8 cellular contexts compared by ENCODE assay signal in genomic region chr15:23304267-23304666, GRCh38. TPM values are rescaled to one million over a fixed set of nuclear protein-coding genes. Genes with fewer than 3 reads are reported as not detected.
A peak's percentile ranks its signal among the peaks of the same experiment; 100 is the strongest.
DNase-seq lines count a peak whose midpoint lies in the region; ATAC-seq and TF ChIP-seq lines count a peak whose summit lies in the region.
"Not testable (repeated sequence)": the region's sequence is repeated elsewhere in the genome, so short reads cannot be mapped to it uniquely, and the experiment has no call there.

No MANE protein-coding gene starts in this region.

- TF ChIP-seq CTCF in BE2C (IDR thresholded peaks at IDR 0.05; ENCODE audit: low read depth, low read length); HL-60 (IDR thresholded peaks at IDR 0.05; ENCODE audit: insufficient read depth, low read length); SK-N-SH (IDR thresholded peaks at IDR 0.05); neural cell (IDR thresholded peaks at IDR 0.05; ENCODE audit: poor library complexity, severe bottlenecking): not testable (repeated sequence)

- not testable (repeated sequence) for H3K9me2 ChIP-seq in SK-N-SH; neural cell (ENCODE audit: insufficient read depth, low read length)

- peaks cover 5 to 37% of the 10 kb centered on the region in 2 donors for H3K4me1 Mint-ChIP-seq in stimulated activated naive B cell treated with anti-CD40 and anti-IgM and Interleukin-4, amounts not matched to agents 10 μg/mL and 1 μg/mL and 100 μg/mL, for 72 hours

- not testable (repeated sequence) for H3K9me3 ChIP-seq in BE2C; SK-N-SH; endocrine pancreas (ENCODE audit: control insufficient read depth, low read length); iPS-18a (ENCODE audit: control insufficient read depth, low read depth, low read length); neural cell (ENCODE audit: low read length)

- H2AFZ ChIP-seq in SK-N-SH (ENCODE audit: low read depth): peak overlapping the region; percentile 63; the same call in 1 of the 2 replicates
- not testable (repeated sequence) for H2AFZ ChIP-seq in neural cell (ENCODE audit: low read depth, low read length)

- H3K4me2 ChIP-seq in SK-N-SH: peak overlapping the region; percentile 88
- H3K4me2 ChIP-seq in neural cell (ENCODE audit: low read length): not testable (repeated sequence)

- H3K27me3 Mint-ChIP-seq in stimulated activated naive B cell treated with anti-CD40 and anti-IgM and Interleukin-4, amounts not matched to agents 10 μg/mL and 1 μg/mL and 100 μg/mL, for 72 hours: not testable (repeated sequence)

- H3K4me3 ChIP-seq in BE2C (ENCODE audit: low read depth, low read length) (peak overlapping the region; percentile 53), HL-60 (replicated peaks; ENCODE audit: insufficient read depth, low read length) (peak overlapping the region; percentile 36), SK-N-SH (ENCODE audit: low read depth in 2 of 2, low read length in 1 of 2) (peak overlapping the region; percentile 53 to 92), endocrine pancreas (ENCODE audit: control insufficient read depth, insufficient read depth, low read length) (peak overlapping the region; percentile 49), iPS-18a (ENCODE audit: low read length) (peak overlapping the region; percentile 33), neural cell (ENCODE audit: low read length) (peak overlapping the region; percentile 59)

- not testable (repeated sequence) for H3K27me3 ChIP-seq in BE2C; HL-60 (ENCODE audit: insufficient read depth, poor library complexity, severe bottlenecking); SK-N-SH (ENCODE audit: insufficient read depth); endocrine pancreas (ENCODE audit: control insufficient read depth, insufficient read depth, low read length); iPS-18a (ENCODE audit: control insufficient read depth, insufficient read depth, low read length); neural cell (ENCODE audit: insufficient read depth, low read depth, low read length)

- not testable (repeated sequence) for DNase-seq in BE2C; SK-N-SH; activated naive CD4-positive, alpha-beta T cell treated with anti-CD3 and anti-CD28 coated beads, Interleukin-2, amount 50 U/mL, for 72 hours (ENCODE audit: low spot score in 2 of 2); stimulated activated naive B cell treated with anti-CD40 and anti-IgM and Interleukin-4, amounts not matched to agents 10 μg/mL and 1 μg/mL and 100 μg/mL, for 72 hours
- DNase-seq in HL-60 (ENCODE audit: low read depth in 1 of 2, low spot score in 1 of 2): peak in 1 of 2 experiments; percentile 2

- H3K4me1 ChIP-seq in BE2C; SK-N-SH (ENCODE audit: control insufficient read depth in 1 of 2, insufficient read depth in 2 of 2, low read depth in 1 of 2, low read length in 1 of 2); endocrine pancreas (ENCODE audit: control insufficient read depth, insufficient read depth, low read length); iPS-18a (ENCODE audit: control insufficient read depth, low read depth, low read length): not testable (repeated sequence)

- H3K27ac Mint-ChIP-seq in activated naive CD4-positive, alpha-beta T cell treated with anti-CD3 and anti-CD28 coated beads, Interleukin-2, amount 50 U/mL, for 72 hours: peak overlapping the region; percentile 87 to 89
- H3K27ac Mint-ChIP-seq in stimulated activated naive B cell treated with anti-CD40 and anti-IgM and Interleukin-4, amounts not matched to agents 10 μg/mL and 1 μg/mL and 100 μg/mL, for 72 hours: peak overlapping the region; percentile 90

- H3K36me3 ChIP-seq in BE2C; endocrine pancreas (ENCODE audit: control insufficient read depth, insufficient read depth, low read length); iPS-18a (ENCODE audit: control insufficient read depth, low read depth, low read length); neural cell (ENCODE audit: insufficient read depth, low read length): not testable (repeated sequence)
- H3K36me3 ChIP-seq in SK-N-SH (replicated peaks in 1 of 2; ENCODE audit: control insufficient read depth in 1 of 2, insufficient read depth in 2 of 2, low read length in 1 of 2): peaks cover 12 to 22% of the 10 kb centered on the region in 2 experiments

- H3F3A ChIP-seq in SK-N-SH (replicated peaks; ENCODE audit: insufficient read depth); neural cell (ENCODE audit: insufficient read depth, low read length, poor library complexity, severe bottlenecking): not testable (repeated sequence)

- peak overlapping the region; percentile 87 to 95 for H3K4me3 Mint-ChIP-seq in stimulated activated naive B cell treated with anti-CD40 and anti-IgM and Interleukin-4, amounts not matched to agents 10 μg/mL and 1 μg/mL and 100 μg/mL, for 72 hours

- H3K9me3 Mint-ChIP-seq in activated naive CD4-positive, alpha-beta T cell treated with anti-CD3 and anti-CD28 coated beads, Interleukin-2, amount 50 U/mL, for 72 hours; stimulated activated naive B cell treated with anti-CD40 and anti-IgM and Interleukin-4, amounts not matched to agents 10 μg/mL and 1 μg/mL and 100 μg/mL, for 72 hours: not testable (repeated sequence)

- 1% methylated on average over 7 of the region's 7 CpGs for WGBS in SK-N-SH (ENCODE audit: low lambda C conversion rate)

- H3K79me2 ChIP-seq in SK-N-SH (ENCODE audit: insufficient read depth): peaks cover 46% of the 10 kb centered on the region
- not testable (repeated sequence) for H3K79me2 ChIP-seq in neural cell (replicated peaks; ENCODE audit: insufficient read depth, low read length)

- CTCF ChIA-PET in SK-N-SH (lab: Yijun Ruan, JAX): not testable (repeated sequence)

- not testable (repeated sequence) for ATAC-seq in activated naive CD4-positive, alpha-beta T cell treated with anti-CD3 and anti-CD28 coated beads, Interleukin-2, amount 50 U/mL, for 72 hours; stimulated activated naive B cell treated with anti-CD40 and anti-IgM and Interleukin-4, amounts not matched to agents 10 μg/mL and 1 μg/mL and 100 μg/mL, for 72 hours (replicated peaks)

- H3K36me3 Mint-ChIP-seq in activated naive CD4-positive, alpha-beta T cell treated with anti-CD3 and anti-CD28 coated beads, Interleukin-2, amount 50 U/mL, for 72 hours: peaks cover 2 to 17% of the 10 kb centered on the region in 2 donors
- H3K36me3 Mint-ChIP-seq in stimulated activated naive B cell treated with anti-CD40 and anti-IgM and Interleukin-4, amounts not matched to agents 10 μg/mL and 1 μg/mL and 100 μg/mL, for 72 hours: peaks cover 10 to 25% of the 10 kb centered on the region in 2 donors

- POLR2A ChIA-PET in SK-N-SH (lab: Yijun Ruan, JAX): not testable (repeated sequence)

- peak overlapping the region; percentile 69 for H3K9ac ChIP-seq in SK-N-SH
- H3K9ac ChIP-seq in endocrine pancreas (ENCODE audit: control insufficient read depth, insufficient read depth, low read length); iPS-18a (ENCODE audit: low read length): not testable (repeated sequence)
- peak overlapping the region; percentile 29 for H3K9ac ChIP-seq in neural cell (ENCODE audit: low read length)

- not testable (repeated sequence) for H4K20me1 ChIP-seq in SK-N-SH (ENCODE audit: insufficient read depth); neural cell (ENCODE audit: insufficient read depth)

- H3K27ac ChIP-seq in HL-60 (replicated peaks) (peak overlapping the region; percentile 40), SK-N-SH (ENCODE audit: low read depth in 2 of 2, low read length in 1 of 2) (peak overlapping the region in 1 of 2 experiments; percentile 23; a peak in 2 of 4 replicates)
- H3K27ac ChIP-seq in iPS-18a (ENCODE audit: low read length); neural cell (ENCODE audit: low read length): not testable (repeated sequence)

- not testable (repeated sequence) for TF ChIP-seq EP300 in SK-N-SH (IDR thresholded peaks at IDR 0.05; ENCODE audit: borderline replicate concordance in 1 of 2, low read depth in 1 of 2, low read length in 1 of 2); neural cell (conservative IDR thresholded peaks at IDR 0.05; ENCODE audit: poor library complexity, severe bottlenecking)

- not testable (repeated sequence) for TF ChIP-seq RAD21 in SK-N-SH (IDR thresholded peaks at IDR 0.05; ENCODE audit: low read length); neural cell (conservative IDR thresholded peaks at IDR 0.05)

RNA-seq across cellular contexts. Expression of gene GOLGA6L26, which starts 29.7 kb away (rescaled TPM):
- polyA plus RNA-seq in BE2C (2012; ENCODE audit: insufficient read depth, insufficient read length, low read depth): not detected
- not detected in 2 replicates for polyA plus RNA-seq in SK-N-SH (2012; rRNA removed)
- polyA plus RNA-seq in SK-N-SH (2012; cell fraction: cytosol; rRNA removed): not detected in 2 replicates
- not detected in 2 replicates for polyA plus RNA-seq in SK-N-SH (2012; cell fraction: nucleus; rRNA removed)
- total RNA-seq in activated naive CD4-positive, alpha-beta T cell treated with anti-CD3 and anti-CD28 coated beads, Interleukin-2, amount 50 U/mL, for 72 hours: not detected
- not detected in 2 replicates for polyA plus RNA-seq in neural cell
- polyA minus RNA-seq in neural cell: not detected in 2 replicates

RNA-seq across cellular contexts. Expression of gene GOLGA8S, which starts 50.3 kb away (rescaled TPM):
- not detected for polyA plus RNA-seq in BE2C (2012; ENCODE audit: insufficient read depth, insufficient read length, low read depth)
- polyA plus RNA-seq in SK-N-SH (2012; rRNA removed) (0.02 TPM in 2 replicates), neural cell (not detected in 2 replicates)
- polyA plus RNA-seq in SK-N-SH (2012; cell fraction: cytosol; rRNA removed): 0.01 TPM in 2 replicates
- polyA plus RNA-seq in SK-N-SH (2012; cell fraction: nucleus; rRNA removed): 0.02 and 0.12 TPM in 2 replicates
- total RNA-seq in activated naive CD4-positive, alpha-beta T cell treated with anti-CD3 and anti-CD28 coated beads, Interleukin-2, amount 50 U/mL, for 72 hours: under 1 TPM; 0.23 to 0.25 TPM
- not detected in 2 replicates for polyA minus RNA-seq in neural cell
